24 cellular contexts compared by ENCODE assay signal in genomic region chr14:79352026-79352425, GRCh38.
DNase-seq lines count a peak whose midpoint lies in the region; ATAC-seq and TF ChIP-seq lines count a peak whose summit lies in the region.
"Had no signal": no experiment of that assay in that cellular context is flagged by ENCODE, and none has a peak within 500 bp of the region (broad histone marks: within the 10 kb centered on the region; RNA-seq: fewer than 3 reads in every experiment).

No MANE protein-coding gene starts in this region.

- TF ChIP-seq CTCF in AG10803 (conservative IDR thresholded peaks at IDR 0.05; ENCODE audit: low read length) (no peak), fibroblast of pulmonary artery (IDR thresholded peaks at IDR 0.05; ENCODE audit: low read length, missing control alignments) (no peak), neural cell (IDR thresholded peaks at IDR 0.05; ENCODE audit: poor library complexity, severe bottlenecking) (no peak)

- H3K4me2 ChIP-seq in neural cell (ENCODE audit: low read length) = no peak overlapping the region
- H3K4me2 ChIP-seq: BLaER1 had no signal

- DNase-seq in AG10803 (ENCODE audit: low read depth) (peak; percentile 3), NCI-H69 (lab: John Stamatoyannopoulos, UW) (peak; percentile 40), fibroblast of pulmonary artery (ENCODE audit: low read depth) (peak; percentile 14), HUDEP-2 (lab: John Stamatoyannopoulos, UW; ENCODE audit: unreplicated experiment in 76 of 76) (no peak), germinal center (ENCODE audit: low spot score) (no peak)
- DNase-seq: CD4-positive, CD25-positive, alpha-beta regulatory T cell; DMS153; DND-41; Kasumi-1; NCI-H1092 treated with DMSO at 0.1 percent for 48 hours; NCI-H1436; NCI-H187 treated with DMSO at 0.1 percent for 48 hours; NCI-H2107; NCI-H345; NCI-H510A treated with DMSO at 0.1 percent for 48 hours; NCI-H774; SIG-M5 had no signal

- H3K9me2 ChIP-seq in neural cell (ENCODE audit: insufficient read depth, low read length) = no peaks in the 10 kb centered on the region

- no peaks in the 10 kb centered on the region for H3K36me3 ChIP-seq in neural cell (ENCODE audit: insufficient read depth, low read length)
- H3K36me3 ChIP-seq: BLaER1 had no signal

- no peaks in the 10 kb centered on the region for H3K9me3 ChIP-seq in neural cell (ENCODE audit: low read length)
- H3K9me3 ChIP-seq: BLaER1 had no signal

- no peak overlapping the region for H3K9ac ChIP-seq in neural cell (ENCODE audit: low read length)
- H3K9ac ChIP-seq: BLaER1 had no signal

- H4K20me1 ChIP-seq in neural cell (ENCODE audit: insufficient read depth) = no peaks in the 10 kb centered on the region
- H4K20me1 ChIP-seq: BLaER1 had no signal

- peaks cover 21% of the 10 kb centered on the region for H3K79me2 ChIP-seq in neural cell (replicated peaks; ENCODE audit: insufficient read depth, low read length)

- no peak overlapping the region for H2AFZ ChIP-seq in neural cell (ENCODE audit: low read depth, low read length)

- H3K4me3 ChIP-seq in AG10803 (ENCODE audit: low read length) (no peak overlapping the region), fibroblast of pulmonary artery (replicated peaks; ENCODE audit: low read depth, low read length) (no peak overlapping the region), neural cell (ENCODE audit: low read length) (peak overlapping the region; percentile 14)
- H3K4me3 ChIP-seq: BLaER1, K562, SK-N-MC had no signal

- peak; percentile 20 for TF ChIP-seq EP300 in neural cell (conservative IDR thresholded peaks at IDR 0.05; ENCODE audit: poor library complexity, severe bottlenecking)

- H3F3A ChIP-seq in neural cell (ENCODE audit: insufficient read depth, low read length, poor library complexity, severe bottlenecking) = peaks cover 5% of the 10 kb centered on the region

- TF ChIP-seq RAD21 in neural cell (conservative IDR thresholded peaks at IDR 0.05) = no peak

- ATAC-seq in activated CD4-positive, CD25-positive, alpha-beta regulatory T cell treated with anti-CD3 and anti-CD28 coated beads, Interleukin-2, amount 50 U/mL, for 24 hours = no peak
- ATAC-seq in GM18907 (IDR thresholded peaks at IDR 0.05; ENCODE audit: unreplicated experiment) = no peak
- ATAC-seq: HepG2, K562 had no signal

- H3K27me3 ChIP-seq in neural cell (ENCODE audit: insufficient read depth, low read depth, low read length) = no peaks in the 10 kb centered on the region
- H3K27me3 ChIP-seq: BLaER1 had no signal

- H3K27ac ChIP-seq in neural cell (ENCODE audit: low read length) = peak overlapping the region; percentile 48
- H3K27ac ChIP-seq: BLaER1, SK-N-MC had no signal

TF ChIP-seq in neural cell, 6 proteins besides CTCF, POLR2A, EP300 and RAD21:
- TF ChIP-seq REST (IDR thresholded peaks at IDR 0.05; ENCODE audit: borderline replicate concordance) = no peak
- TF ChIP-seq EZH2 (IDR thresholded peaks at IDR 0.05; ENCODE audit: borderline replicate concordance, insufficient read depth, low read length, poor library complexity, severe bottlenecking) = no peak
- no peak for TF ChIP-seq MXI1 (conservative IDR thresholded peaks at IDR 0.05; ENCODE audit: poor library complexity, severe bottlenecking)
- no peak for TF ChIP-seq SMC3 (conservative IDR thresholded peaks at IDR 0.05; ENCODE audit: poor library complexity)
- no peak for TF ChIP-seq POLR2AphosphoS5 (IDR thresholded peaks at IDR 0.05)
- no peak for TF ChIP-seq TAF1 (IDR thresholded peaks at IDR 0.05; ENCODE audit: low read depth)
TF ChIP-seq in neural cell: peak in this region for 0.

Comparison
In these comparisons a context has a peak if more than half of its experiments do, and no peak if none do; other contexts are left out.
1. DNase-seq: peak in AG10803 (single experiment), NCI-H69 (single experiment) and fibroblast of pulmonary artery (single experiment); none in HUDEP-2 (0 of 76) and germinal center (single experiment).